Comparison of ENCODE assay signal across 19 cellular contexts in genomic region chr11:61957028-61957770, GRCh38. TPM values are rescaled to one million over a fixed set of nuclear protein-coding genes. Genes with fewer than 3 reads are reported as not detected.
DNase-seq lines count a peak whose midpoint lies in the region; ATAC-seq and TF ChIP-seq lines count a peak whose summit lies in the region.
"Had no signal": no experiment of that assay in that cellular context is flagged by ENCODE, and none has a peak within 500 bp of the region (broad histone marks: within the 10 kb centered on the region; RNA-seq: fewer than 3 reads in every experiment).

No MANE protein-coding gene starts in this region.

- H3K4me3 Mint-ChIP-seq in natural killer cell treated with Interleukin-12 subunit alpha and Interleukin-12 subunit beta and Interleukin-15 and Interleukin-18, amount 100 ng/mL, for 72 hours, result no peak overlapping the region
- H3K4me3 Mint-ChIP-seq in natural killer cell (no peak overlapping the region), chondrocyte (ENCODE audit: unreplicated experiment) (no peak overlapping the region)

- H3K27ac Mint-ChIP-seq in natural killer cell treated with Interleukin-12 subunit alpha and Interleukin-12 subunit beta and Interleukin-15 and Interleukin-18, amount 100 ng/mL, for 72 hours, result no peak overlapping the region
- H3K27ac Mint-ChIP-seq in natural killer cell (no peak overlapping the region), chondrocyte (ENCODE audit: unreplicated experiment) (no peak overlapping the region)
- H3K27ac Mint-ChIP-seq: B cell had no signal

- no peak for ATAC-seq in natural killer cell treated with Interleukin-12 subunit alpha and Interleukin-12 subunit beta and Interleukin-15 and Interleukin-18, amount 100 ng/mL, for 72 hours
- ATAC-seq in natural killer cell (no peak), GM19397 (IDR thresholded peaks at IDR 0.05; ENCODE audit: unreplicated experiment) (no peak)

- no peaks in the 10 kb centered on the region for H3K36me3 Mint-ChIP-seq in natural killer cell treated with Interleukin-12 subunit alpha and Interleukin-12 subunit beta and Interleukin-15 and Interleukin-18, amount 100 ng/mL, for 72 hours
- H3K36me3 Mint-ChIP-seq in natural killer cell, result no peaks in the 10 kb centered on the region
- H3K36me3 Mint-ChIP-seq in chondrocyte (ENCODE audit: low read depth), result peaks cover 2% of the 10 kb centered on the region

- TF ChIP-seq CTCF in natural killer cell (IDR thresholded peaks at IDR 0.05), result no peak
- no peak for TF ChIP-seq CTCF in chondrocyte (IDR thresholded peaks at IDR 0.05)
- no peak for TF ChIP-seq CTCF in ovary (IDR thresholded peaks at IDR 0.05)

- H3K4me3 ChIP-seq in ovary, result no peak overlapping the region
- H3K4me3 ChIP-seq: SJCRH30 had no signal

- peaks cover 2 to 5% of the 10 kb centered on the region in 2 donors for H3K27me3 Mint-ChIP-seq in natural killer cell treated with Interleukin-12 subunit alpha and Interleukin-12 subunit beta and Interleukin-15 and Interleukin-18, amount 100 ng/mL, for 72 hours
- H3K27me3 Mint-ChIP-seq in natural killer cell (ENCODE audit: low read depth in 2 of 2) (peaks cover 0 to 7% of the 10 kb centered on the region in 2 donors), chondrocyte (ENCODE audit: low read depth) (no peaks in the 10 kb centered on the region)
- H3K27me3 Mint-ChIP-seq: B cell had no signal

- H3K9me3 ChIP-seq in ovary, result no peaks in the 10 kb centered on the region
- H3K9me3 ChIP-seq: SJCRH30 had no signal

- intact Hi-C loops in natural killer cell (cut with micrococcal nuclease), result no loop called here
- intact Hi-C loops in ovary (cut with DNase I), result loop anchor here in 3 of 4 donors (5.0 to 10.0 kb wide), 2 partner anchors 125 to 128 kb away; no protein-coding TSS in a partner anchor

- no peak for TF ChIP-seq EP300 in ovary (IDR thresholded peaks at IDR 0.05)

- H3K4me1 ChIP-seq in ovary (ENCODE audit: insufficient read depth), result peaks cover 9% of the 10 kb centered on the region
- H3K4me1 ChIP-seq: SJCRH30 had no signal

- H3K9me3 Mint-ChIP-seq in natural killer cell treated with Interleukin-12 subunit alpha and Interleukin-12 subunit beta and Interleukin-15 and Interleukin-18, amount 100 ng/mL, for 72 hours, result no peaks in the 10 kb centered on the region
- H3K9me3 Mint-ChIP-seq in natural killer cell, result no peaks in the 10 kb centered on the region
- H3K9me3 Mint-ChIP-seq in chondrocyte (ENCODE audit: low read depth), result no peaks in the 10 kb centered on the region
- H3K9me3 Mint-ChIP-seq: CD8-positive, alpha-beta memory T cell had no signal

- H3K36me3 ChIP-seq in ovary, result no peaks in the 10 kb centered on the region
- H3K36me3 ChIP-seq: SJCRH30 had no signal

- DNase-seq in natural killer cell treated with Interleukin-12 subunit alpha and Interleukin-12 subunit beta and Interleukin-15 and Interleukin-18, amount 100 ng/mL, for 72 hours (ENCODE audit: low spot score), result peak; percentile 57
- DNase-seq in natural killer cell (no peak), chondrocyte (ENCODE audit: low spot score) (peak; percentile 27), ovary (peak in 3 of 5 donors; percentile 9 to 29 (median 15)), NCI-H526 treated with DMSO at 0.1 percent for 48 hours (lab: John Stamatoyannopoulos, UW) (no peak)
- DNase-seq in activated effector memory CD4-positive, alpha-beta T cell treated with anti-CD3 and anti-CD28 coated beads, Interleukin-2, amount 50 U/mL, for 16 hours, result no peak
- DNase-seq: ACHN; CD8-positive, alpha-beta memory T cell; DMS 273 treated with DMSO at 0.1 percent for 48 hours; NCI-H1436; NCI-H2081; NCI-H524; OCI-M1; RPMI8226; SJCRH30 had no signal

- peaks cover 11 to 24% of the 10 kb centered on the region in 2 donors for H3K4me1 Mint-ChIP-seq in natural killer cell treated with Interleukin-12 subunit alpha and Interleukin-12 subunit beta and Interleukin-15 and Interleukin-18, amount 100 ng/mL, for 72 hours (ENCODE audit: low read depth in 2 of 2)
- H3K4me1 Mint-ChIP-seq in natural killer cell, result peaks cover 0 to 10% of the 10 kb centered on the region in 2 donors
- peaks cover 30% of the 10 kb centered on the region for H3K4me1 Mint-ChIP-seq in chondrocyte (ENCODE audit: low read depth)

- H3K27ac ChIP-seq in ovary, result no peak overlapping the region
- H3K27ac ChIP-seq: SJCRH30 had no signal

- H3K27me3 ChIP-seq in ovary, result no peaks in the 10 kb centered on the region
- H3K27me3 ChIP-seq: SJCRH30 had no signal

- TF ChIP-seq POLR2A in ovary (IDR thresholded peaks at IDR 0.05), result no peak

- 80 to 86% (median 83%) methylated on average over 6 of the region's 6 CpGs for WGBS in ovary, 3 donors

RNA-seq across cellular contexts. Expression of gene BEST1, which starts 7.0 kb away (rescaled TPM):
- 1 to 10 TPM; 1.0 to 1.9 TPM for total RNA-seq in natural killer cell treated with Interleukin-12 subunit alpha and Interleukin-12 subunit beta and Interleukin-15 and Interleukin-18, amount 100 ng/mL, for 72 hours
- 1 to 10 TPM in 2 of 3 donors, under 1 TPM in 1; 0.32 to 2.0 (median 1.4) TPM for total RNA-seq in natural killer cell
- 1.3 to 4.5 TPM (median 2.8 TPM) in 3 replicates for total RNA-seq in chondrocyte
- total RNA-seq in ovary, result 10 to 100 TPM in 1 of 7 donors, 1 to 10 TPM in 6; 1.0 to 17.8 (median 6.1) TPM
- 1 to 10 TPM; 3.5 to 4.0 TPM for polyA plus RNA-seq in ovary
- total RNA-seq: Daoy, HT1080 had no signal

RNA-seq across cellular contexts. Expression of gene FTH1, which starts 10.2 kb away (rescaled TPM):
- over 10,000 TPM in 1 of 2 donors, 1,000 to 10,000 TPM in 1; 5,097 to 40,662 TPM for total RNA-seq in natural killer cell treated with Interleukin-12 subunit alpha and Interleukin-12 subunit beta and Interleukin-15 and Interleukin-18, amount 100 ng/mL, for 72 hours
- 1,000 to 10,000 TPM; 1,067 to 1,951 (median 1,796) TPM for total RNA-seq in natural killer cell
- total RNA-seq in chondrocyte, result 3,793 to 4,450 TPM (median 3,807 TPM) in 3 replicates
- total RNA-seq in ovary, result 1,000 to 10,000 TPM; 1,118 to 2,442 (median 2,118) TPM
- 1,000 to 10,000 TPM; 2,228 to 5,649 TPM for polyA plus RNA-seq in ovary

RNA-seq across cellular contexts. Expression of gene RAB3IL1, which starts 39.8 kb away (rescaled TPM):
- not detected for total RNA-seq in natural killer cell treated with Interleukin-12 subunit alpha and Interleukin-12 subunit beta and Interleukin-15 and Interleukin-18, amount 100 ng/mL, for 72 hours
- total RNA-seq in natural killer cell (not detected), chondrocyte (9.7 to 24.7 TPM (median 24.1 TPM) in 3 replicates), ovary (10 to 100 TPM; 14.1 to 90.0 (median 53.8) TPM)
- 10 to 100 TPM in 1 of 2 donors, 1 to 10 TPM in 1; 4.5 to 42.8 TPM for polyA plus RNA-seq in ovary
- total RNA-seq: B cell had no signal
- polyA plus RNA-seq: CD8-positive, alpha-beta memory T cell had no signal

Comparison
In these comparisons a context has a peak if more than half of its experiments do, and no peak if none do; other contexts are left out.
1. DNase-seq: peak in natural killer cell treated with Interleukin-12 subunit alpha and Interleukin-12 subunit beta and Interleukin-15 and Interleukin-18, amount 100 ng/mL, for 72 hours (single experiment), chondrocyte (single experiment) and ovary (3 of 5); none in natural killer cell (single experiment), activated effector memory CD4-positive, alpha-beta T cell treated with anti-CD3 and anti-CD28 coated beads, Interleukin-2, amount 50 U/mL, for 16 hours (single experiment) and NCI-H526 treated with DMSO at 0.1 percent for 48 hours (single experiment).
2. RNA of gene RAB3IL1, which starts 39.8 kb away (total RNA-seq): 14.1 to 90.0 TPM in ovary and 9.7 to 24.7 TPM in chondrocyte; not detected in natural killer cell treated with Interleukin-12 subunit alpha and Interleukin-12 subunit beta and Interleukin-15 and Interleukin-18, amount 100 ng/mL, for 72 hours and not detected in natural killer cell; every median in the first group is over 10 times any median in the second.